ENCODE assay signal across 13 cellular contexts in genomic region chr11:23313001-23313400, GRCh38.
"Had no signal": no experiment of that assay in that cellular context is flagged by ENCODE, and none has a peak within 500 bp of the region (broad histone marks: within the 10 kb centered on the region; RNA-seq: fewer than 3 reads in every experiment).

No MANE protein-coding gene starts in this region.

- DNase-seq: activated CD4-positive, alpha-beta T cell treated with anti-CD3 and anti-CD28 coated beads, Interleukin-2, amount 50 U/mL, for 1 hour; activated effector memory CD4-positive, alpha-beta T cell treated with Interleukin-2 at 50 U/mL for 16 hours; activated T-cell treated with anti-CD3 and anti-CD28 coated beads, Interleukin-2, amount 50 U/mL, for 1 hour; cortex of kidney; effector CD8-positive, alpha-beta T cell; gastrocnemius medialis; kidney; naive B cell; T-helper 17 cell; thyroid gland; uterus had no signal

- H3K9me3 ChIP-seq: gastrocnemius medialis, right atrium auricular region, thyroid gland, uterus had no signal

- H3K4me3 ChIP-seq: gastrocnemius medialis, right atrium auricular region, skin epidermis, thyroid gland, uterus had no signal

- H3K27me3 ChIP-seq: gastrocnemius medialis, right atrium auricular region, thyroid gland, uterus had no signal

- H3K27ac ChIP-seq: gastrocnemius medialis, right atrium auricular region, skin epidermis, thyroid gland, uterus had no signal

- H3K4me1 ChIP-seq: gastrocnemius medialis, right atrium auricular region, thyroid gland, uterus had no signal

- ATAC-seq: gastrocnemius medialis, T-helper 17 cell had no signal

- H3K36me3 ChIP-seq: gastrocnemius medialis, right atrium auricular region, thyroid gland, uterus had no signal
